Comparison of ENCODE assay signal across 8 cellular contexts in genomic region chr1:172531846-172532699, GRCh38. TPM values are rescaled to one million over a fixed set of nuclear protein-coding genes. Genes with fewer than 3 reads are reported as not detected.
A peak's percentile ranks its signal among the peaks of the same experiment; 100 is the strongest.
DNase-seq lines count a peak whose midpoint lies in the region; ATAC-seq and TF ChIP-seq lines count a peak whose summit lies in the region.

No MANE protein-coding gene starts in this region.

- DNase-seq in HFFc6 (peak; percentile 98), NAMALWA (ENCODE audit: low spot score) (peak; percentile 99), SK-MEL-5 (ENCODE audit: low read depth, low spot score) (peak; percentile 97), Right ventricle myocardium inferior (ENCODE audit: missing footprints) (peak; percentile 86), ovary (peak; percentile 80 to 94 (median 83)), thyroid gland (peak; percentile 89 to 93)
- peak; percentile 82 for DNase-seq in activated naive CD8-positive, alpha-beta T cell treated with anti-CD3 and anti-CD28 coated beads for 36 hours

- TF ChIP-seq POLR2A in ovary (IDR thresholded peaks at IDR 0.05): peak; percentile 83
- peak in 1 of 2 donors; percentile 86 for TF ChIP-seq POLR2A in thyroid gland (IDR thresholded peaks at IDR 0.05)

- H3K27ac ChIP-seq in ovary (peak overlapping the region; percentile 79 to 95), thyroid gland (peak overlapping the region; percentile 96 to 98 (median 97))

- intact Hi-C loops in Right ventricle myocardium inferior (cut with DNase I): loop anchor here (1.0 to 10.0 kb wide), 5 partner anchors 65 to 1493 kb away; partner anchors contain the start of genes PRDX6 and RC3H1
- intact Hi-C loops in ovary (cut with DNase I): no loop called here
- intact Hi-C loops in thyroid gland (cut with DNase I): no loop called here

- H3K4me3 Mint-ChIP-seq in HFFc6: peak overlapping the region; percentile 99
- peak overlapping the region; percentile 88 for H3K4me3 Mint-ChIP-seq in activated naive CD8-positive, alpha-beta T cell treated with anti-CD3 and anti-CD28 coated beads for 36 hours

- H3K9me3 Mint-ChIP-seq in HFFc6: no peaks in the 10 kb centered on the region
- H3K9me3 Mint-ChIP-seq in activated naive CD8-positive, alpha-beta T cell treated with anti-CD3 and anti-CD28 coated beads for 36 hours: no peaks in the 10 kb centered on the region

- peak overlapping the region; percentile 98 for H3K27ac Mint-ChIP-seq in HFFc6
- H3K27ac Mint-ChIP-seq in activated naive CD8-positive, alpha-beta T cell treated with anti-CD3 and anti-CD28 coated beads for 36 hours: peak overlapping the region; percentile 100

- 0 to 1% (median 0%) methylated on average over 27 of the region's 27 CpGs for WGBS in ovary, 3 donors
- WGBS in thyroid gland, 2 donors: 1% methylated on average over 27 of the region's 27 CpGs

- H3K36me3 ChIP-seq in ovary (no peaks in the 10 kb centered on the region), thyroid gland (no peaks in the 10 kb centered on the region)

- ATAC-seq in Right ventricle myocardium inferior: peak; percentile 89

- peak; percentile 73 for TF ChIP-seq EP300 in ovary (IDR thresholded peaks at IDR 0.05)

- H3K4me1 Mint-ChIP-seq in HFFc6 (ENCODE audit: low read depth): peaks cover 51% of the 10 kb centered on the region
- peaks cover 25% of the 10 kb centered on the region for H3K4me1 Mint-ChIP-seq in activated naive CD8-positive, alpha-beta T cell treated with anti-CD3 and anti-CD28 coated beads for 36 hours

- H3K27me3 Mint-ChIP-seq in HFFc6 (ENCODE audit: insufficient read depth): no peaks in the 10 kb centered on the region; the same call in none of the 2 replicates
- peaks cover 4% of the 10 kb centered on the region for H3K27me3 Mint-ChIP-seq in activated naive CD8-positive, alpha-beta T cell treated with anti-CD3 and anti-CD28 coated beads for 36 hours

- H3K9me3 ChIP-seq in ovary (no peaks in the 10 kb centered on the region), thyroid gland (no peaks in the 10 kb centered on the region)

- in situ Hi-C loops in SK-MEL-5 (cut with HindIII; ENCODE audit: low pct_unique_long_range_greater_than_20kb, low sequenced_read_pairs): no loop called here

- peaks cover 5% of the 10 kb centered on the region; the same call in 1 of the 2 replicates for H3K36me3 Mint-ChIP-seq in HFFc6 (ENCODE audit: low read depth)
- H3K36me3 Mint-ChIP-seq in activated naive CD8-positive, alpha-beta T cell treated with anti-CD3 and anti-CD28 coated beads for 36 hours: peaks cover 4% of the 10 kb centered on the region

- H3K4me3 ChIP-seq in GM08714 (ENCODE audit: low read length) (peak overlapping the region; percentile 75), ovary (peak overlapping the region; percentile 98), thyroid gland (replicated peaks in 1 of 3) (peak overlapping the region in 2 of 3 donors; percentile 43 to 75)

- H3K4me1 ChIP-seq in ovary (ENCODE audit: insufficient read depth): no peaks in the 10 kb centered on the region
- peaks cover 8 to 14% of the 10 kb centered on the region in 2 donors for H3K4me1 ChIP-seq in thyroid gland

- TF ChIP-seq CTCF in HFFc6 (IDR thresholded peaks at IDR 0.05) (no peak), ovary (IDR thresholded peaks at IDR 0.05) (peak in 1 of 3 donors; percentile 17), thyroid gland (IDR thresholded peaks at IDR 0.05) (no peak)

- H3K27me3 ChIP-seq in ovary (no peaks in the 10 kb centered on the region), thyroid gland (no peaks in the 10 kb centered on the region)

RNA-seq across cellular contexts. Expression of gene SUCO, which starts 0.9 kb away (rescaled TPM):
- 10 to 100 TPM; 33.9 to 45.2 (median 37.1) TPM for total RNA-seq in HFFc6 (2021; fragmentation: NEBNext Ultra II Directional; extraction: Animal tissue kit (Norgen Biotek cat#: 25700))
- 15.0 and 15.9 TPM in 2 replicates for total RNA-seq in SK-MEL-5 (2014; rRNA removed; shearing (Covaris generic))
- 13.4 and 17.2 TPM in 2 replicates for polyA plus RNA-seq in SK-MEL-5 (2015; cell fraction: cytosol; rRNA removed)
- 29.0 and 31.4 TPM in 2 replicates for polyA plus RNA-seq in SK-MEL-5 (2015; cell fraction: nucleus; rRNA removed)
- total RNA-seq in activated naive CD8-positive, alpha-beta T cell treated with anti-CD3 and anti-CD28 coated beads for 36 hours: 10 to 100 TPM; 18.9 to 21.8 TPM
- 17.9 TPM for total RNA-seq in Right ventricle myocardium inferior
- total RNA-seq in ovary: 10 to 100 TPM; 51.5 to 68.1 (median 59.6) TPM
- polyA plus RNA-seq in ovary: 10 to 100 TPM; 14.0 to 20.2 TPM
- 10 to 100 TPM; 34.7 to 67.9 (median 37.7) TPM for total RNA-seq in thyroid gland

Comparison
In these comparisons a context has a peak if more than half of its experiments do, and no peak if none do; other contexts are left out.
1. Peak in every context shown above with its lines: DNase-seq, ATAC-seq, H3K4me3 ChIP-seq and H3K27ac ChIP-seq.